34 cellular contexts compared by ENCODE assay signal in genomic region chr1:147152772-147153171, GRCh38.
"Had no signal": no experiment of that assay in that cellular context is flagged by ENCODE, and none has a peak within 500 bp of the region (broad histone marks: within the 10 kb centered on the region; RNA-seq: fewer than 3 reads in every experiment).

No MANE protein-coding gene starts in this region.

- H3K27me3 ChIP-seq: adrenal gland, body of pancreas, brain microvascular endothelial cell, breast epithelium had no signal

- H3K4me3 ChIP-seq: adrenal gland, body of pancreas, breast epithelium had no signal

- H3K36me3 ChIP-seq: breast epithelium had no signal

- H3K27ac ChIP-seq: adrenal gland, body of pancreas, brain microvascular endothelial cell, breast epithelium, VCaP had no signal

- FAIRE-seq: astrocyte, TTC549 had no signal

- ATAC-seq: activated CD8-positive, alpha-beta T cell treated with anti-CD3 and anti-CD28 coated beads for 36 hours; activated naive CD4-positive, alpha-beta T cell treated with anti-CD3 and anti-CD28 coated beads, Interleukin-2, amount 50 U/mL, for 72 hours; activated T-cell treated with anti-CD3 and anti-CD28 coated beads, Interleukin-2, amount 50 U/mL, for 4 hours; activated T-cell treated with anti-CD3 and anti-CD28 coated beads, Interleukin-2, amount 50 U/mL, for 72 hours; activated T-helper 17 cell treated with anti-CD3 and anti-CD28 coated beads, Interleukin-2, amount 50 U/mL, for 72 hours; body of pancreas had no signal

- H3K9me3 ChIP-seq: adrenal gland, body of pancreas, breast epithelium had no signal

- H3K4me1 ChIP-seq: adrenal gland, body of pancreas, breast epithelium had no signal

- DNase-seq: activated B cell treated with CpG ODN at 0.5 μM for 24 hours; activated CD4-positive, alpha-beta memory T cell treated with anti-CD3 and anti-CD28 coated beads for 36 hours; activated CD4-positive, alpha-beta T cell treated with anti-CD3 and anti-CD28 coated beads for 4 hours; activated CD4-positive, alpha-beta T cell treated with anti-CD3 and anti-CD28 coated beads, Interleukin-2, amount 10 ng/mL, durations not matched to agents 24 days and 14 days; activated CD4-positive, alpha-beta T cell treated with anti-CD3 and anti-CD28 coated beads, Interleukin-2, amount 50 U/mL, for 1 hour; activated CD4-positive, alpha-beta T cell treated with anti-CD3 and anti-CD28 coated beads, Interleukin-2, amount 50 U/mL, for 4 hours; activated CD4-positive, CD25-positive, alpha-beta regulatory T cell treated with anti-CD3 and anti-CD28 coated beads, Interleukin-2, amount 50 U/mL, for 72 hours; activated CD8-positive, alpha-beta memory T cell treated with anti-CD3 and anti-CD28 coated beads, Interleukin-2, amount 50 U/mL, for 4 hours; activated CD8-positive, alpha-beta T cell treated with anti-CD3 and anti-CD28 coated beads for 36 hours; activated effector memory CD4-positive, alpha-beta T cell treated with anti-CD3 and anti-CD28 coated beads, Interleukin-2, amount 50 U/mL, for 16 hours; activated gamma-delta T cell treated with Interleukin-2 at 50 U/mL for 16 hours; activated naive CD4-positive, alpha-beta T cell; activated naive CD4-positive, alpha-beta T cell treated with anti-CD3 and anti-CD28 coated beads for 36 hours; activated naive CD4-positive, alpha-beta T cell treated with anti-CD3 and anti-CD28 coated beads, Interleukin-2, amount 50 U/mL, for 16 hours; activated naive CD8-positive, alpha-beta T cell treated with anti-CD3 and anti-CD28 coated beads for 36 hours; activated T-cell treated with anti-CD3 and anti-CD28 coated beads for 4 hours; activated T-cell treated with anti-CD3 and anti-CD28 coated beads, Interleukin-2, amount 50 U/mL, for 1 hour; activated T-cell treated with anti-CD3 and anti-CD28 coated beads, Interleukin-2, amount 50 U/mL, for 4 hours; activated T-cell treated with anti-CD3 and anti-CD28 coated beads, Interleukin-2, amount 50 U/mL, for 72 hours; adrenal gland; amniotic stem cell; aorta; body of pancreas; brain microvascular endothelial cell; central memory CD4-positive, alpha-beta T cell; T-helper 1 cell; T-helper 2 cell; T-helper 9 cell had no signal
